1 cellular context compared by ENCODE assay signal in genomic region chr19:38683393-38684077, GRCh38.
TF ChIP-seq lines count a peak whose summit lies in the region.

No MANE protein-coding gene starts in this region.

TF ChIP-seq in GM23338, 12 proteins besides CTCF, POLR2A, EP300 and RAD21 (continued from another document):
- TF ChIP-seq ZNF462 (CRISPR knock-in tag; IDR thresholded peaks at IDR 0.05) (peak; percentile 40; the same call in 1 of the 2 replicates), CREB1 (CRISPR knock-in tag; IDR thresholded peaks at IDR 0.05; ENCODE audit: low read depth) (peak; percentile 52), ZNF114 (CRISPR knock-in tag; IDR thresholded peaks at IDR 0.05) (no peak), ZNF331 (CRISPR knock-in tag; IDR thresholded peaks at IDR 0.05; ENCODE audit: low read depth) (0 out of 2 replicates have a peak, but pooled peaks have one; percentile 11), JUNB (IDR thresholded peaks at IDR 0.05; ENCODE audit: unreplicated experiment) (no peak), NANOG (IDR thresholded peaks at IDR 0.05; ENCODE audit: borderline replicate concordance) (no peak), POLR2AphosphoS5 (IDR thresholded peaks at IDR 0.05; ENCODE audit: low read depth) (peak; percentile 16; the same call in 1 of the 2 replicates), EZH2phosphoT487 (IDR thresholded peaks at IDR 0.05; ENCODE audit: unreplicated experiment) (no peak)
- TF ChIP-seq, protein P1, sequence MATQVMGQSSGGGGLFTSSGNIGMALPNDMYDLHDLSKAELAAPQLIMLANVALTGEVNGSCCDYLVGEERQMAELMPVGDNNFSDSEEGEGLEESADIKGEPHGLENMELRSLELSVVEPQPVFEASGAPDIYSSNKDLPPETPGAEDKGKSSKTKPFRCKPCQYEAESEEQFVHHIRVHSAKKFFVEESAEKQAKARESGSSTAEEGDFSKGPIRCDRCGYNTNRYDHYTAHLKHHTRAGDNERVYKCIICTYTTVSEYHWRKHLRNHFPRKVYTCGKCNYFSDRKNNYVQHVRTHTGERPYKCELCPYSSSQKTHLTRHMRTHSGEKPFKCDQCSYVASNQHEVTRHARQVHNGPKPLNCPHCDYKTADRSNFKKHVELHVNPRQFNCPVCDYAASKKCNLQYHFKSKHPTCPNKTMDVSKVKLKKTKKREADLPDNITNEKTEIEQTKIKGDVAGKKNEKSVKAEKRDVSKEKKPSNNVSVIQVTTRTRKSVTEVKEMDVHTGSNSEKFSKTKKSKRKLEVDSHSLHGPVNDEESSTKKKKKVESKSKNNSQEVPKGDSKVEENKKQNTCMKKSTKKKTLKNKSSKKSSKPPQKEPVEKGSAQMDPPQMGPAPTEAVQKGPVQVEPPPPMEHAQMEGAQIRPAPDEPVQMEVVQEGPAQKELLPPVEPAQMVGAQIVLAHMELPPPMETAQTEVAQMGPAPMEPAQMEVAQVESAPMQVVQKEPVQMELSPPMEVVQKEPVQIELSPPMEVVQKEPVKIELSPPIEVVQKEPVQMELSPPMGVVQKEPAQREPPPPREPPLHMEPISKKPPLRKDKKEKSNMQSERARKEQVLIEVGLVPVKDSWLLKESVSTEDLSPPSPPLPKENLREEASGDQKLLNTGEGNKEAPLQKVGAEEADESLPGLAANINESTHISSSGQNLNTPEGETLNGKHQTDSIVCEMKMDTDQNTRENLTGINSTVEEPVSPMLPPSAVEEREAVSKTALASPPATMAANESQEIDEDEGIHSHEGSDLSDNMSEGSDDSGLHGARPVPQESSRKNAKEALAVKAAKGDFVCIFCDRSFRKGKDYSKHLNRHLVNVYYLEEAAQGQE (IDR thresholded peaks at IDR 0.05; ENCODE audit: unreplicated experiment), result no peak
